In the genomic region with DNA sequence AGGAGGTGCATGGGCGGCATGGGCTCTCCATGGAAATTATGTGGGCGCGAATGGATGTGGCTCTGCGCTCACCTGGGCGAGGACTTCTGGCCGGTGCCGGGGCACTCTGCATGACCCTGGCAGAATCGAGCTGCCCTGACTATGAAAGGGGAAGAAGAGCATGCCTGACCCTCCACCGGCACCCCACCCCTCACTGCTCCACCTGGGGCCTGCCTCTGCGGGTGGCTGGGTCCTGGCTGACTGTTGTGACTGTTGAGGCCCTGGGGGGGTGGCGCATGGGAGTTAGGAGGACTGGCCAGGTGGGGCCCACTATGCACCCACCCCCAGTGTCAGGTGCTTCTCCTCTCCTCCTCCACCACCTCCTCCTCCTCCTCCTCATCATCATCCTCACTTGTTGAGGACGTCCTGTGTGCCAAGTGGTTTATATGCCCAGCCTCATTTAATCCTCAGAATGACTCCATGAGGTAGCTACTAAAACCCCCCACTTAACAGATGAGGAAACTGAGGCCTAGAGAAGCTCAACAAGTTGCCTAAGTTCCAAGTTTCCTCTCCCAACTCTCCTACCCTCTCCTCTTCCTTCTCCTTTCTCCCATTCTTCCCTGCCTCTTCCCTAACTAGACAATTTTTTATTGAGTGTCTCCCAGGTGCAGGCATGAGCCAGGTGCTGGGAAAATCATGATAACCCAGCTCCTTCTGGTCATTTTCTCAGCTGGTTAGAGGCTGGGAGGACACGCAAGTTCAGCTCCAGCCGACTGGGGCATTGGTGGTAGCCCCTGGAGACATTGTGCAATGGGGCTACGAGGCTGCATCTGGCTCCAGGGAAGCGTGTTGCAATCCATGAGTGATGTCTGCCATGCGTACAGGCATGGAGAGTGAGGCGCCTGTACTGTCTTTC, we compare ENCODE assay signal across 8 cellular contexts. TPM values are rescaled to one million over a fixed set of nuclear protein-coding genes. Genes with fewer than 3 reads are reported as not detected.
DNase-seq lines count a peak whose midpoint lies in the region; ATAC-seq and TF ChIP-seq lines count a peak whose summit lies in the region.

No MANE protein-coding gene starts in this region.

- TF ChIP-seq CTCF in left lung (IDR thresholded peaks at IDR 0.05): no peak

- no peaks in the 10 kb centered on the region for H3K36me3 Mint-ChIP-seq in activated naive CD8-positive, alpha-beta T cell treated with anti-CD3 and anti-CD28 coated beads, Interleukin-2, amount 50 U/mL, for 24 hours (ENCODE audit: low read depth)

- H3K4me1 ChIP-seq in ACC112 (ENCODE audit: control insufficient read depth, insufficient read depth, low read length, unreplicated experiment): peaks cover 56% of the 10 kb centered on the region
- peaks cover 35 to 86% of the 10 kb centered on the region in 2 donors for H3K4me1 ChIP-seq in left lung

- DNase-seq in HuH-7.5 (ENCODE audit: low spot score): peak; percentile 99
- no peak for DNase-seq in activated naive CD8-positive, alpha-beta T cell treated with anti-CD3 and anti-CD28 coated beads, Interleukin-2, amount 50 U/mL, for 24 hours
- peak in 1 of 2 donors; percentile 64 for DNase-seq in left lung
- no peak for DNase-seq in DMS53 treated with DMSO at 0.1 percent for 48 hours (lab: John Stamatoyannopoulos, UW; ENCODE audit: unreplicated experiment)
- DNase-seq in NCI-H2107 treated with DMSO at 0.1 percent for 48 hours (lab: John Stamatoyannopoulos, UW; ENCODE audit: unreplicated experiment): no peak

- intact Hi-C loops in left lung (cut with DNase I): loop anchor here (10.0 kb wide), 2 partner anchors 149 to 349 kb away; a partner anchor contains a TSS

- no peak overlapping the region for H2AFZ ChIP-seq in ACC112 (ENCODE audit: low read length, unreplicated experiment)

- H3K27ac Mint-ChIP-seq in activated naive CD8-positive, alpha-beta T cell treated with anti-CD3 and anti-CD28 coated beads, Interleukin-2, amount 50 U/mL, for 24 hours: no peak overlapping the region

- H3K27ac ChIP-seq in ACC112 (ENCODE audit: low read depth, low read length): peak overlapping the region; percentile 90
- peak overlapping the region; percentile 69 to 97 for H3K27ac ChIP-seq in left lung

- no peaks in the 10 kb centered on the region for H3K36me3 ChIP-seq in ACC112 (ENCODE audit: insufficient read depth, low read length)
- H3K36me3 ChIP-seq in left lung: no peaks in the 10 kb centered on the region

- H3K4me3 Mint-ChIP-seq in activated naive CD8-positive, alpha-beta T cell treated with anti-CD3 and anti-CD28 coated beads, Interleukin-2, amount 50 U/mL, for 24 hours: peak overlapping the region; percentile 26

- H3K4me3 ChIP-seq in ACC112 (ENCODE audit: low read depth, low read length) (peak overlapping the region; percentile 40), left lung (no peak overlapping the region)

- H3K27me3 Mint-ChIP-seq in activated naive CD8-positive, alpha-beta T cell treated with anti-CD3 and anti-CD28 coated beads, Interleukin-2, amount 50 U/mL, for 24 hours: peaks cover 4% of the 10 kb centered on the region

- H3K9me3 ChIP-seq in left lung: no peaks in the 10 kb centered on the region

- H3K27me3 ChIP-seq in ACC112 (ENCODE audit: insufficient read depth, low read length) (no peaks in the 10 kb centered on the region), left lung (no peaks in the 10 kb centered on the region)

- H3K4me1 Mint-ChIP-seq in activated naive CD8-positive, alpha-beta T cell treated with anti-CD3 and anti-CD28 coated beads, Interleukin-2, amount 50 U/mL, for 24 hours: peaks cover 67% of the 10 kb centered on the region

- H3K9me3 Mint-ChIP-seq in activated naive CD8-positive, alpha-beta T cell treated with anti-CD3 and anti-CD28 coated beads, Interleukin-2, amount 50 U/mL, for 24 hours: no peaks in the 10 kb centered on the region

- ATAC-seq in activated naive CD8-positive, alpha-beta T cell treated with anti-CD3 and anti-CD28 coated beads, Interleukin-2, amount 50 U/mL, for 24 hours: no peak
- ATAC-seq in left lung (peak; percentile 12), GM18907 (IDR thresholded peaks at IDR 0.05; ENCODE audit: unreplicated experiment) (no peak), GM19023 (IDR thresholded peaks at IDR 0.05; ENCODE audit: unreplicated experiment) (no peak)

- no peaks in the 10 kb centered on the region for H3K79me2 ChIP-seq in ACC112 (ENCODE audit: control insufficient read depth, insufficient read depth, low read length, unreplicated experiment)

RNA-seq across cellular contexts. Expression of a gene that starts 2.3 kb away (rescaled TPM):
- total RNA-seq in left lung: under 1 TPM; 0.47 to 0.85 TPM
